ENCODE assay signal across 4 cellular contexts in genomic region chrX:70279081-70279480, GRCh38. TPM values are rescaled to one million over a fixed set of nuclear protein-coding genes. Genes with fewer than 3 reads are reported as not detected.
"Had no signal": no experiment of that assay in that cellular context is flagged by ENCODE, and none has a peak within 500 bp of the region (broad histone marks: within the 10 kb centered on the region; RNA-seq: fewer than 3 reads in every experiment).

No MANE protein-coding gene starts in this region.

- ATAC-seq: GM12878 had no signal

- H3K4me3 ChIP-seq: GM12878 had no signal

- DNase-seq: GDM1, GF-D8 had no signal

RNA-seq across cellular contexts. Expression of gene RAB41, which starts 2.9 kb away (rescaled TPM):
- total RNA-seq: G401, GM12878 had no signal

RNA-seq across cellular contexts. Expression of gene ARR3, which starts 10.9 kb away (rescaled TPM):
- total RNA-seq: G401, GM12878 had no signal
